26 cellular contexts compared by ENCODE assay signal in the genomic region with DNA sequence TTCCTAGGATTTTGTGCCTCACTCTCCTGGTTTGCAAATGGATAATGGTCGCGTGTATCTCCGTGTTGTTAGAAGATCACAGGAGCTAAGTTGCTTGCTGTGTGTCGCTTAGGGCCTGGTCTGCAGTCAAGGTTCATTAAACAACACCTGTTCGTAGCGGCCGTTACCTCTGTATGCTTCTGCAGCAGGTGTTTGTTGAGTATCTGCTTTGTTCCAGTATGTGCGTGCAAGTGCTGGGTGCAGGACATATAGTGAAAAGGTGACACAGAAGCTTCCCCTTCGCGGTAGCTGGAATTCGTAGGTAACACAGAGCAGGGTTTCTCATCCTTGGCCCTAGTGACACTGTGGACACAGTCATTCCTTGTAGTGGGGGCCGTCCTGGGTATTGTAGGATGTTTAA. TPM values are rescaled to one million over a fixed set of nuclear protein-coding genes. Genes with fewer than 3 reads are reported as not detected.
DNase-seq lines count a peak whose midpoint lies in the region; ATAC-seq, FAIRE-seq and TF ChIP-seq lines count a peak whose summit lies in the region.
"Had no signal": no experiment of that assay in that cellular context is flagged by ENCODE, and none has a peak within 500 bp of the region (broad histone marks: within the 10 kb centered on the region; RNA-seq: fewer than 3 reads in every experiment).

No MANE protein-coding gene starts in this region.

- intact Hi-C loops in colonic mucosa (cut with DNase I): no loop called here
- intact Hi-C loops in thyroid gland (cut with DNase I): no loop called here

- H3K4me3 ChIP-seq in colonic mucosa (no peak overlapping the region), thyroid gland (replicated peaks in 1 of 3) (no peak overlapping the region)
- H3K4me3 ChIP-seq: lung, SJSA1, skin epidermis had no signal

- H3K9ac ChIP-seq in colonic mucosa (ENCODE audit: low read depth in 2 of 2, low read length in 2 of 2): no peak overlapping the region

- H3K36me3 ChIP-seq in colonic mucosa (no peaks in the 10 kb centered on the region), thyroid gland (peaks cover 2 to 3% of the 10 kb centered on the region in 2 donors)

- TF ChIP-seq POLR2A in GM12891 (IDR thresholded peaks at IDR 0.05; ENCODE audit: low read depth, low read length): no peak
- TF ChIP-seq POLR2A in thyroid gland (IDR thresholded peaks at IDR 0.05): no peak

- no peaks in the 10 kb centered on the region for H3K27me3 ChIP-seq in colonic mucosa
- H3K27me3 ChIP-seq in thyroid gland: no peaks in the 10 kb centered on the region
- H3K27me3 ChIP-seq: brain microvascular endothelial cell, SJSA1 had no signal

- H3K27me3 Mint-ChIP-seq in memory B cell: no peaks in the 10 kb centered on the region
- H3K27me3 Mint-ChIP-seq: activated B cell treated with CpG ODN at 0.5 μM for 24 hours; activated naive CD8-positive, alpha-beta T cell treated with anti-CD3 and anti-CD28 coated beads for 36 hours; CD8-positive, alpha-beta memory T cell had no signal

- ATAC-seq in memory B cell (ENCODE audit: low read depth): peak; percentile 82
- no peak for ATAC-seq in GM19324 (IDR thresholded peaks at IDR 0.05; ENCODE audit: low FRiP score, unreplicated experiment)
- ATAC-seq: activated CD8-positive, alpha-beta T cell treated with anti-CD3 and anti-CD28 coated beads, Interleukin-2, amount 10 ng/mL, durations not matched to agents 7 days and 5 days; activated T-cell treated with anti-CD3 and anti-CD28 coated beads, Interleukin-2, amount 50 U/mL, for 72 hours; HCT116 had no signal

- peaks cover 9% of the 10 kb centered on the region for H3K36me3 Mint-ChIP-seq in memory B cell
- H3K36me3 Mint-ChIP-seq: activated naive CD8-positive, alpha-beta T cell treated with anti-CD3 and anti-CD28 coated beads for 36 hours had no signal

- H3K4me1 Mint-ChIP-seq in memory B cell: peaks cover 25% of the 10 kb centered on the region

- H3K4me3 Mint-ChIP-seq in memory B cell: peak overlapping the region; percentile 53
- H3K4me3 Mint-ChIP-seq: activated B cell treated with CpG ODN at 0.5 μM for 24 hours; activated CD8-positive, alpha-beta T cell treated with anti-CD3 and anti-CD28 coated beads, Interleukin-2, amount 10 ng/mL, durations not matched to agents 7 days and 5 days; activated naive CD8-positive, alpha-beta T cell treated with anti-CD3 and anti-CD28 coated beads for 36 hours; activated T-cell treated with anti-CD3 and anti-CD28 coated beads, Interleukin-2, amount 50 U/mL, for 72 hours had no signal

- no peak overlapping the region for H3K27ac ChIP-seq in colonic mucosa
- H3K27ac ChIP-seq in thyroid gland: no peak overlapping the region
- H3K27ac ChIP-seq: brain microvascular endothelial cell, SJSA1, skin epidermis had no signal

- WGBS in thyroid gland, 2 donors: 89 to 95% methylated on average over 11 to 12 of the region's 12 CpGs

- TF ChIP-seq CTCF in colonic mucosa (IDR thresholded peaks at IDR 0.05): no peak
- TF ChIP-seq CTCF in thyroid gland (IDR thresholded peaks at IDR 0.05): no peak

- H3K9me3 ChIP-seq in colonic mucosa (no peaks in the 10 kb centered on the region), thyroid gland (no peaks in the 10 kb centered on the region)
- H3K9me3 ChIP-seq: SJSA1 had no signal

- DNase-seq in GM12891 (ENCODE audit: insufficient read length, low spot score) (no peak), NCI-H187 (lab: John Stamatoyannopoulos, UW) (peak; percentile 79 to 86), NCI-H526 (lab: John Stamatoyannopoulos, UW) (peak; percentile 90 to 94), memory B cell (ENCODE audit: low spot score in 2 of 2) (no peak), colonic mucosa (no peak), thyroid gland (no peak), NCI-H1694 treated with DMSO at 0.1 percent for 48 hours (lab: John Stamatoyannopoulos, UW) (no peak)
- DNase-seq: activated B cell treated with CpG ODN at 0.5 μM for 24 hours; activated CD8-positive, alpha-beta T cell treated with anti-CD3 and anti-CD28 coated beads, Interleukin-2, amount 10 ng/mL, durations not matched to agents 7 days and 5 days; activated naive CD8-positive, alpha-beta T cell treated with anti-CD3 and anti-CD28 coated beads for 36 hours; activated T-cell treated with anti-CD3 and anti-CD28 coated beads, Interleukin-2, amount 50 U/mL, for 72 hours; brain microvascular endothelial cell; CD8-positive, alpha-beta memory T cell; cortex of kidney; hypothalamus; Karpas-422; NCI-H1930; stimulated activated CD4-positive, alpha-beta T cell treated with anti-CD3 and anti-CD28 coated beads, Interleukin-4, amount 100 ng/mL, for 1 hour had no signal

- no peak overlapping the region for H3K27ac Mint-ChIP-seq in memory B cell
- H3K27ac Mint-ChIP-seq: activated B cell treated with CpG ODN at 0.5 μM for 24 hours; activated CD8-positive, alpha-beta T cell treated with anti-CD3 and anti-CD28 coated beads, Interleukin-2, amount 10 ng/mL, durations not matched to agents 7 days and 5 days; activated naive CD8-positive, alpha-beta T cell treated with anti-CD3 and anti-CD28 coated beads for 36 hours; activated T-cell treated with anti-CD3 and anti-CD28 coated beads, Interleukin-2, amount 50 U/mL, for 72 hours had no signal

- peak; percentile 71 for FAIRE-seq in GM12891 (lab: Jason Lieb, UNC)
- FAIRE-seq: endothelial cell of umbilical vein, keratinocyte, urothelium cell line had no signal

- H3K9me3 Mint-ChIP-seq in memory B cell: no peaks in the 10 kb centered on the region
- H3K9me3 Mint-ChIP-seq: activated B cell treated with CpG ODN at 0.5 μM for 24 hours; activated naive CD8-positive, alpha-beta T cell treated with anti-CD3 and anti-CD28 coated beads for 36 hours; activated T-cell treated with anti-CD3 and anti-CD28 coated beads, Interleukin-2, amount 50 U/mL, for 72 hours; CD8-positive, alpha-beta memory T cell had no signal

- H3K4me1 ChIP-seq in colonic mucosa (no peaks in the 10 kb centered on the region), thyroid gland (peaks cover 28% of the 10 kb centered on the region in 2 donors)

TF ChIP-seq in GM12891, 5 proteins besides CTCF, POLR2A, EP300 and RAD21:
- no peak for TF ChIP-seq POLR2AphosphoS5 (IDR thresholded peaks at IDR 0.05; ENCODE audit: low read depth, low read length)
- no peak for TF ChIP-seq PAX5 (IDR thresholded peaks at IDR 0.05; ENCODE audit: insufficient read depth, low read length, severe bottlenecking)

RNA-seq across cellular contexts. Expression of a gene that starts 5.4 kb away (rescaled TPM):
- polyA plus RNA-seq in GM12891 (2012; ENCODE audit: low read depth, missing spikeins): 34.5 TPM
- total RNA-seq in colonic mucosa (10 to 100 TPM; 46.1 to 77.2 TPM), thyroid gland (10 to 100 TPM; 42.6 to 50.2 (median 44.9) TPM)

RNA-seq across cellular contexts. Expression of a gene that starts 10.4 kb away (rescaled TPM):
- polyA plus RNA-seq in GM12891 (2012; ENCODE audit: low read depth, missing spikeins): 15.1 TPM
- total RNA-seq in colonic mucosa (10 to 100 TPM in 1 of 2 donors, 1 to 10 TPM in 1; 7.4 to 14.9 TPM), thyroid gland (10 to 100 TPM; 20.1 to 40.1 (median 33.3) TPM)

RNA-seq across cellular contexts. Expression of a gene that starts 27.5 kb away (rescaled TPM):
- polyA plus RNA-seq in GM12891 (2012; ENCODE audit: low read depth, missing spikeins): 50.1 TPM
- total RNA-seq in colonic mucosa: 100 to 1,000 TPM; 109 to 128 TPM
- 100 to 1,000 TPM in 2 of 4 donors, 10 to 100 TPM in 2; 88.3 to 148 (median 98.9) TPM for total RNA-seq in thyroid gland

RNA-seq across cellular contexts. Expression of a gene that starts 43.9 kb away (rescaled TPM):
- 35.2 TPM for polyA plus RNA-seq in GM12891 (2012; ENCODE audit: low read depth, missing spikeins)
- 100 to 1,000 TPM in 1 of 2 donors, 10 to 100 TPM in 1; 53.7 to 137 TPM for total RNA-seq in colonic mucosa
- total RNA-seq in thyroid gland: 100 to 1,000 TPM in 1 of 4 donors, 10 to 100 TPM in 3; 54.6 to 124 (median 84.3) TPM

RNA-seq across cellular contexts. Expression of a gene that starts 53.7 kb away (rescaled TPM):
- 14.6 TPM for polyA plus RNA-seq in GM12891 (2012; ENCODE audit: low read depth, missing spikeins)
- total RNA-seq in colonic mucosa (10 to 100 TPM; 32.7 to 74.9 TPM), thyroid gland (10 to 100 TPM; 16.7 to 26.0 (median 21.5) TPM)

Comparison
In these comparisons a context has a peak if more than half of its experiments do, and no peak if none do; other contexts are left out.
1. DNase-seq: peak in NCI-H187 (2 of 2) and NCI-H526 (2 of 2); none in GM12891 (single experiment), memory B cell (0 of 2), colonic mucosa (single experiment), thyroid gland (0 of 2) and NCI-H1694 treated with DMSO at 0.1 percent for 48 hours (single experiment).